In the genomic region with DNA sequence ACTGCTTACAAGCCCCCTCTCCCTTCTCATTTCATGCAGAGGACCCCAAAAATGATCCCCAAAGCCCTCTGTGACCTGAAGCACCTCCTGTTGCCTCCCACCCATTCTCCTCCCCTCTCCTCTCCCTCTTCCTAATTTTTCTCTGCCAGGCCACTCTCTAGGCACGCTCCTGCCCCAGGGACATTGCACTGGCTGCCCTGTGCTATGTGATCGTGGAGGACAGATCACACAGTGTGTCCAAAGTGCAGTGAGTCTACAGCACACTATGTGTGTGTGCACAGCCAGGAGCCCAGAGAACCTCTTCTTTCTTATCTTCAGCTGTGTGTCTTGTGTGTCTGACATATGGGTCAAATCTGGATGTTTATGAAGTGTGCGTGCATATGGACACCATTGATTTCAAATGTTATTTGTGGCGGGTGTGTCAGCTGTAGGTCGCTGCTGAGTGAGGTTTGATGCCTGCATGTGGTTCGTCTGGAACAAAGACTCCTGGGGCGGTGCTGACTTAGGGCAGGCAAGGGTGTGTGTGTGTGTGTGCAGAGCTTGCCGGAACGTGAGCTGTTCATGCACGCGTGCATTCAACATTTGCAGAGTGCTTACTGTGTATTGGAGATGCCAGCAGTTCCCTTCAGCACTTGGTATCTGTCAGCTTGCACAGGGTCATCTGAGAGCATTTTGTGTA, we compare ENCODE assay signal across 16 cellular contexts. TPM values are rescaled to one million over a fixed set of nuclear protein-coding genes. Genes with fewer than 3 reads are reported as not detected.
A peak's percentile ranks its signal among the peaks of the same experiment; 100 is the strongest.
DNase-seq lines count a peak whose midpoint lies in the region; ATAC-seq, FAIRE-seq and TF ChIP-seq lines count a peak whose summit lies in the region.
"Had no signal": no experiment of that assay in that cellular context is flagged by ENCODE, and none has a peak within 500 bp of the region (broad histone marks: within the 10 kb centered on the region; RNA-seq: fewer than 3 reads in every experiment).

No MANE protein-coding gene starts in this region.

- peak overlapping the region in 1 of 3 experiments; percentile 29; a peak in 1 of 6 replicates for H3K4me3 ChIP-seq in HepG2 (replicated peaks in 1 of 3; ENCODE audit: insufficient read depth in 1 of 3, low read depth in 2 of 3, low read length in 3 of 3)
- H3K4me3 ChIP-seq in right lobe of liver = no peak overlapping the region
- no peak overlapping the region for H3K4me3 ChIP-seq in astrocyte (ENCODE audit: insufficient read depth, low read depth, low read length)
- H3K4me3 ChIP-seq in MG63 = no peak overlapping the region
- H3K4me3 ChIP-seq: gastrocnemius medialis, smooth muscle cell had no signal

- H3K9me3 ChIP-seq in HepG2 (ENCODE audit: low read length) (no peaks in the 10 kb centered on the region), right lobe of liver (no peaks in the 10 kb centered on the region), astrocyte (ENCODE audit: insufficient read depth, low read depth, low read length) (no peaks in the 10 kb centered on the region), MG63 (no peaks in the 10 kb centered on the region; the same call in 1 of the 2 replicates)
- H3K9me3 ChIP-seq: gastrocnemius medialis had no signal

- ATAC-seq in HepG2 (no peak; the same call in 2 of the 3 replicates), right lobe of liver (no peak), sciatic nerve (no peak), HG03354 (IDR thresholded peaks at IDR 0.05; ENCODE audit: poor library complexity, severe bottlenecking, unreplicated experiment) (no peak), GM18867 (IDR thresholded peaks at IDR 0.05; ENCODE audit: unreplicated experiment) (no peak)
- ATAC-seq: gastrocnemius medialis; stimulated activated naive CD8-positive, alpha-beta T cell treated with anti-CD3 and anti-CD28 coated beads, Interleukin-15, Interleukin-2, amounts not matched to agents 100 U/mL and 50 U/mL, for 24 hours had no signal

- intact Hi-C loops in HepG2 (cut with micrococcal nuclease; ENCODE audit: unreplicated experiment) (no loop called here), right lobe of liver (cut with DNase I) (no loop called here), sciatic nerve (cut with DNase I) (loop anchor here (10.0 kb wide), 1 partner anchor 300 kb away; no protein-coding TSS in a partner anchor)

- POLR2A ChIA-PET in HepG2 (lab: Yijun Ruan, JAX) = no interaction called here

- H2AFZ ChIP-seq in HepG2 (ENCODE audit: low read length) = no peak overlapping the region
- no peak overlapping the region for H2AFZ ChIP-seq in astrocyte (ENCODE audit: low read depth, low read length)

- WGBS in HepG2 (ENCODE audit: low lambda C conversion rate) = under 1% methylated on average over 6 of the region's 11 CpGs
- 75% methylated on average over 5 of the region's 11 CpGs for WGBS in right lobe of liver (ENCODE audit: insufficient coverage, low coverage, low lambda C conversion rate, missing lambda C conversion rate)

- CTCF ChIA-PET in HepG2 (lab: Yijun Ruan, JAX; ENCODE audit: low intra/inter-chr PET ratio, low total read pairs) = no interaction called here

- H3K36me3 ChIP-seq in HepG2 (replicated peaks in 1 of 2; ENCODE audit: control insufficient read depth in 1 of 2, insufficient read depth in 2 of 2, low read length in 2 of 2) (no peaks in the 10 kb centered on the region), right lobe of liver (no peaks in the 10 kb centered on the region), astrocyte (ENCODE audit: insufficient read depth, low read length) (no peaks in the 10 kb centered on the region), MG63 (no peaks in the 10 kb centered on the region)
- H3K36me3 ChIP-seq: gastrocnemius medialis had no signal

- H3K4me2 ChIP-seq in HepG2 (ENCODE audit: low read depth, low read length) = peak overlapping the region; percentile 53
- H3K4me2 ChIP-seq in astrocyte (ENCODE audit: low read length) = no peak overlapping the region
- H3K4me2 ChIP-seq: smooth muscle cell had no signal

- H3K9ac ChIP-seq in HepG2 (ENCODE audit: insufficient read depth, low read depth, low read length) = no peak overlapping the region
- H3K9ac ChIP-seq in astrocyte (ENCODE audit: low read length) = no peak overlapping the region

- no TSS peak for BruUV-seq in HepG2 (replicated peaks; lab: Mats Ljungman, UMichigan)

- H3K4me1 ChIP-seq in HepG2 (ENCODE audit: insufficient read depth, low read length) (peaks cover 40% of the 10 kb centered on the region), right lobe of liver (peaks cover 0 to 10% (median 0%) of the 10 kb centered on the region in 4 donors), astrocyte (ENCODE audit: insufficient read depth, low read length) (no peaks in the 10 kb centered on the region)

- no peaks in the 10 kb centered on the region for H3K4me1 Mint-ChIP-seq in astrocyte (ENCODE audit: low read depth, unreplicated experiment)

- in situ Hi-C loops in HepG2 (cut with HindIII; ENCODE audit: extremely low pct_ligation_motif_present, low pct_unique_long_range_greater_than_20kb) = no loop called here

- FAIRE-seq in HepG2 (lab: Jason Lieb, UNC) (peak; percentile 26), astrocyte (lab: Jason Lieb, UNC) (no peak)

- peaks cover 24% of the 10 kb centered on the region for H3K27me3 Mint-ChIP-seq in astrocyte (ENCODE audit: low read depth, unreplicated experiment)

- H3K27me3 ChIP-seq in HepG2 (ENCODE audit: control insufficient read depth in 1 of 2, insufficient read depth in 2 of 2, low read length in 2 of 2) (peaks cover 0 to 11% of the 10 kb centered on the region in 2 experiments; a peak in 2 of 5 replicates), right lobe of liver (no peaks in the 10 kb centered on the region), astrocyte (ENCODE audit: insufficient read depth, low read length) (peaks cover 7% of the 10 kb centered on the region), MG63 (no peaks in the 10 kb centered on the region)
- H3K27me3 ChIP-seq: gastrocnemius medialis had no signal

- H3K27ac Mint-ChIP-seq in astrocyte (ENCODE audit: unreplicated experiment) = no peak overlapping the region

- peaks cover 5% of the 10 kb centered on the region for H3K79me2 ChIP-seq in HepG2 (ENCODE audit: insufficient read depth, low read length)
- no peaks in the 10 kb centered on the region for H3K79me2 ChIP-seq in astrocyte (ENCODE audit: insufficient read depth, low read length)

- no peak overlapping the region for H3K27ac ChIP-seq in HepG2 (ENCODE audit: extremely low read length, insufficient read depth, low read length)
- no peak overlapping the region for H3K27ac ChIP-seq in right lobe of liver
- H3K27ac ChIP-seq in astrocyte (ENCODE audit: low read depth, low read length) = no peak overlapping the region

- TF ChIP-seq RAD21 in HepG2 (CRISPR knock-in tag; IDR thresholded peaks at IDR 0.05) = no peak

- no peak for TF ChIP-seq POLR2A in HepG2 (IDR thresholded peaks at IDR 0.05; ENCODE audit: insufficient read depth in 1 of 2, low read depth in 2 of 2, low read length in 2 of 2)
- TF ChIP-seq POLR2A in right lobe of liver (IDR thresholded peaks at IDR 0.05) = no peak

- H3K36me3 Mint-ChIP-seq in astrocyte (ENCODE audit: low read depth, unreplicated experiment) = peaks cover 2% of the 10 kb centered on the region

- H3K9me3 Mint-ChIP-seq in astrocyte (ENCODE audit: unreplicated experiment) = peaks cover 5% of the 10 kb centered on the region

- H4K20me1 ChIP-seq in HepG2 (ENCODE audit: insufficient read depth, low read length) (no peaks in the 10 kb centered on the region), astrocyte (ENCODE audit: insufficient read depth, low read length) (peaks cover 5% of the 10 kb centered on the region)

- peak overlapping the region; percentile 50 for H3K4me3 Mint-ChIP-seq in astrocyte (ENCODE audit: unreplicated experiment)

- TF ChIP-seq EP300 in HepG2 (IDR thresholded peaks at IDR 0.05; ENCODE audit: low read depth in 2 of 2, low read length in 2 of 2) = no peak
- no peak for TF ChIP-seq EP300 in HepG2 (CRISPR knock-in tag; IDR thresholded peaks at IDR 0.05; ENCODE audit: borderline replicate concordance)

- DNase-seq in HepG2 (ENCODE audit: low spot score) = peak; percentile 45
- no peak for DNase-seq in right lobe of liver
- no peak for DNase-seq in astrocyte (ENCODE audit: low read depth)
- peak; percentile 25 for DNase-seq in left kidney (ENCODE audit: low read depth, low spot score)
- no peak for DNase-seq in sciatic nerve (ENCODE audit: low spot score)
- DNase-seq in MG63 = no peak
- DNase-seq: activated gamma-delta T cell; DND-41; gastrocnemius medialis; HCEC 1CT; NCI-H1930; stimulated activated naive CD8-positive, alpha-beta T cell treated with anti-CD3 and anti-CD28 coated beads, Interleukin-15, Interleukin-2, amounts not matched to agents 100 U/mL and 50 U/mL, for 24 hours had no signal

- no peak for TF ChIP-seq CTCF in HepG2 (CRISPR knock-in tag; IDR thresholded peaks at IDR 0.05)
- no peak for TF ChIP-seq CTCF in right lobe of liver (IDR thresholded peaks at IDR 0.05)
- no peak for TF ChIP-seq CTCF in astrocyte (IDR thresholded peaks at IDR 0.05; ENCODE audit: insufficient read depth, low read depth, low read length)

RNA-seq across cellular contexts. Expression of a gene that starts 2.1 kb away (rescaled TPM):
- total RNA-seq in HepG2 (2016; rRNA removed; fragmentation: Illumina TruSeq; extraction: Trizol) (1.7 and 3.4 TPM in 2 replicates), right lobe of liver (1 to 10 TPM; 3.8 to 5.0 (median 4.7) TPM), astrocyte (4.4 and 6.0 TPM in 2 replicates), sciatic nerve (26.1 TPM)
- 0.30 and 0.35 TPM in 2 replicates for total RNA-seq in HepG2 (2016; cell fraction: cytosol; rRNA removed; fragmentation: Illumina TruSeq; extraction: Trizol; ENCODE audit: low read depth)
- total RNA-seq in HepG2 (2016; cell fraction: insoluble cytoplasmic fraction; rRNA removed; fragmentation: Illumina TruSeq; extraction: Trizol) = 2.3 and 3.2 TPM in 2 replicates
- total RNA-seq in HepG2 (2016; cell fraction: membrane; rRNA removed; fragmentation: Illumina TruSeq; extraction: Trizol) = 1.5 TPM in 2 replicates
- total RNA-seq in HepG2 (2016; cell fraction: nucleus; rRNA removed; fragmentation: Illumina TruSeq; extraction: Trizol) = 2.7 and 3.4 TPM in 2 replicates
- polyA plus RNA-seq in HepG2 (2011; rRNA removed) = 1.2 and 1.5 TPM in 2 replicates
- 0.91 and 1.1 TPM in 2 replicates for polyA plus RNA-seq in HepG2 (2011; cell fraction: cytosol; rRNA removed)
- polyA plus RNA-seq in HepG2 (2011; cell fraction: nucleus; rRNA removed) = 3.2 and 6.3 TPM in 2 replicates
- polyA plus RNA-seq in HepG2 (2012) = 1.5 and 1.8 TPM in 2 replicates
- 0.21 and 0.23 TPM in 2 replicates for polyA plus RNA-seq in HepG2 (2016; cell fraction: cytosol; fragmentation: Illumina TruSeq; extraction: Trizol; ENCODE audit: low read depth)
- polyA plus RNA-seq in HepG2 (2016; cell fraction: insoluble cytoplasmic fraction; fragmentation: Illumina TruSeq; extraction: Trizol; ENCODE audit: low read depth) = 2.2 and 3.4 TPM in 2 replicates
- 0.58 and 0.76 TPM in 2 replicates for polyA plus RNA-seq in HepG2 (2016; cell fraction: membrane; fragmentation: Illumina TruSeq; extraction: Trizol; ENCODE audit: low read depth)
- 5.0 and 5.4 TPM in 2 replicates for polyA plus RNA-seq in HepG2 (2016; cell fraction: nucleus; fragmentation: Illumina TruSeq; extraction: Trizol; ENCODE audit: insufficient read depth, low read depth)
- polyA minus RNA-seq in HepG2 (2011; rRNA and poly(A)+ RNA removed; ENCODE audit: low replicate concordance) = 3.3 and 11.9 TPM in 2 replicates
- 5.0 and 6.3 TPM in 2 replicates for polyA minus RNA-seq in HepG2 (2011; cell fraction: cytosol; rRNA and poly(A)+ RNA removed)
- polyA minus RNA-seq in HepG2 (2011; cell fraction: nucleus; rRNA and poly(A)+ RNA removed) = 0.99 and 1.3 TPM in 2 replicates
- 1.9 and 8.6 TPM in 2 replicates for total RNA-seq in MG63 (2014; rRNA removed; shearing (Covaris generic); ENCODE audit: low replicate concordance)

RNA-seq across cellular contexts. Expression of a gene that starts 22.1 kb away (rescaled TPM):
- total RNA-seq in HepG2 (2016; rRNA removed; fragmentation: Illumina TruSeq; extraction: Trizol) (0.69 and 0.97 TPM in 2 replicates), right lobe of liver (under 1 TPM in 2 of 6 experiments, not detected in 4; 0.31 to 0.43 TPM), astrocyte (5.6 and 8.8 TPM in 2 replicates), sciatic nerve (1.2 TPM)
- 0.61 and 0.88 TPM in 2 replicates for total RNA-seq in HepG2 (2016; cell fraction: cytosol; rRNA removed; fragmentation: Illumina TruSeq; extraction: Trizol; ENCODE audit: low read depth)
- total RNA-seq in HepG2 (2016; cell fraction: insoluble cytoplasmic fraction; rRNA removed; fragmentation: Illumina TruSeq; extraction: Trizol) = 0.77 and 1.4 TPM in 2 replicates
- total RNA-seq in HepG2 (2016; cell fraction: membrane; rRNA removed; fragmentation: Illumina TruSeq; extraction: Trizol) = 0.49 and 0.65 TPM in 2 replicates
- 2.3 and 2.7 TPM in 2 replicates for total RNA-seq in HepG2 (2016; cell fraction: nucleus; rRNA removed; fragmentation: Illumina TruSeq; extraction: Trizol)
- polyA plus RNA-seq in HepG2 (2011; rRNA removed) = 5.5 and 7.2 TPM in 2 replicates
- polyA plus RNA-seq in HepG2 (2011; cell fraction: cytosol; rRNA removed) = 4.1 and 4.6 TPM in 2 replicates
- 71.3 and 86.8 TPM in 2 replicates for polyA plus RNA-seq in HepG2 (2011; cell fraction: nucleus; rRNA removed)
- 8.3 and 22.3 TPM in 2 replicates for polyA plus RNA-seq in HepG2 (2012)
- 1.0 and 2.0 TPM in 2 replicates for polyA plus RNA-seq in HepG2 (2016; cell fraction: cytosol; fragmentation: Illumina TruSeq; extraction: Trizol; ENCODE audit: low read depth)
- polyA plus RNA-seq in HepG2 (2016; cell fraction: insoluble cytoplasmic fraction; fragmentation: Illumina TruSeq; extraction: Trizol; ENCODE audit: low read depth) = 1.7 and 1.9 TPM in 2 replicates
- 1.6 TPM in 2 replicates for polyA plus RNA-seq in HepG2 (2016; cell fraction: membrane; fragmentation: Illumina TruSeq; extraction: Trizol; ENCODE audit: low read depth)
- polyA plus RNA-seq in HepG2 (2016; cell fraction: nucleus; fragmentation: Illumina TruSeq; extraction: Trizol; ENCODE audit: insufficient read depth, low read depth) = 12.3 and 16.0 TPM in 2 replicates
- 0.35 and 3.9 TPM in 2 replicates for polyA minus RNA-seq in HepG2 (2011; rRNA and poly(A)+ RNA removed; ENCODE audit: low replicate concordance)
- polyA minus RNA-seq in HepG2 (2011; cell fraction: cytosol; rRNA and poly(A)+ RNA removed) = 1.4 and 4.3 TPM in 2 replicates
- polyA minus RNA-seq in HepG2 (2011; cell fraction: nucleus; rRNA and poly(A)+ RNA removed) = 5.0 and 5.5 TPM in 2 replicates
- 0.36 TPM in 1 of 2 replicates, not detected in the other for total RNA-seq in MG63 (2014; rRNA removed; shearing (Covaris generic); ENCODE audit: low replicate concordance)
- total RNA-seq: activated CD8-positive, alpha-beta memory T cell treated with anti-CD3 and anti-CD28 coated beads for 36 hours had no signal

RNA-seq across cellular contexts. Expression of a gene that starts 28.2 kb away (rescaled TPM):
- 105 and 217 TPM in 2 replicates for total RNA-seq in HepG2 (2016; rRNA removed; fragmentation: Illumina TruSeq; extraction: Trizol)
- total RNA-seq in HepG2 (2016; cell fraction: cytosol; rRNA removed; fragmentation: Illumina TruSeq; extraction: Trizol; ENCODE audit: low read depth) = 96.8 and 118 TPM in 2 replicates
- total RNA-seq in HepG2 (2016; cell fraction: insoluble cytoplasmic fraction; rRNA removed; fragmentation: Illumina TruSeq; extraction: Trizol) = 97.5 and 221 TPM in 2 replicates
- total RNA-seq in HepG2 (2016; cell fraction: membrane; rRNA removed; fragmentation: Illumina TruSeq; extraction: Trizol) = 191 and 193 TPM in 2 replicates
- total RNA-seq in HepG2 (2016; cell fraction: nucleus; rRNA removed; fragmentation: Illumina TruSeq; extraction: Trizol) = 219 and 265 TPM in 2 replicates
- polyA plus RNA-seq in HepG2 (2011; rRNA removed) = 296 and 337 TPM in 2 replicates
- polyA plus RNA-seq in HepG2 (2011; cell fraction: cytosol; rRNA removed) = 347 and 628 TPM in 2 replicates
- polyA plus RNA-seq in HepG2 (2011; cell fraction: nucleus; rRNA removed) = 244 and 327 TPM in 2 replicates
- polyA plus RNA-seq in HepG2 (2012) = 231 and 373 TPM in 2 replicates
- polyA plus RNA-seq in HepG2 (2016; cell fraction: cytosol; fragmentation: Illumina TruSeq; extraction: Trizol; ENCODE audit: low read depth) = 150 and 176 TPM in 2 replicates
- polyA plus RNA-seq in HepG2 (2016; cell fraction: insoluble cytoplasmic fraction; fragmentation: Illumina TruSeq; extraction: Trizol; ENCODE audit: low read depth) = 122 and 154 TPM in 2 replicates
- 207 and 208 TPM in 2 replicates for polyA plus RNA-seq in HepG2 (2016; cell fraction: membrane; fragmentation: Illumina TruSeq; extraction: Trizol; ENCODE audit: low read depth)
- 462 and 526 TPM in 2 replicates for polyA plus RNA-seq in HepG2 (2016; cell fraction: nucleus; fragmentation: Illumina TruSeq; extraction: Trizol; ENCODE audit: insufficient read depth, low read depth)
- polyA minus RNA-seq in HepG2 (2011; rRNA and poly(A)+ RNA removed; ENCODE audit: low replicate concordance) = 0.47 and 301 TPM in 2 replicates
- 303 and 346 TPM in 2 replicates for polyA minus RNA-seq in HepG2 (2011; cell fraction: cytosol; rRNA and poly(A)+ RNA removed)
- polyA minus RNA-seq in HepG2 (2011; cell fraction: nucleus; rRNA and poly(A)+ RNA removed) = 45.4 and 52.2 TPM in 2 replicates
- 1 to 10 TPM in 2 of 6 experiments, under 1 TPM in 1, not detected in 3; 0.27 to 2.9 (median 1.2) TPM for total RNA-seq in right lobe of liver
- 18.5 and 53.1 TPM in 2 replicates for total RNA-seq in astrocyte
- 4.5 TPM for total RNA-seq in sciatic nerve
- total RNA-seq in MG63 (2014; rRNA removed; shearing (Covaris generic); ENCODE audit: low replicate concordance) = 6.6 and 16.9 TPM in 2 replicates

RNA-seq across cellular contexts. Expression of a gene that starts 46.2 kb away (rescaled TPM):
- total RNA-seq in HepG2 (2016; rRNA removed; fragmentation: Illumina TruSeq; extraction: Trizol) (20.7 and 25.4 TPM in 2 replicates), right lobe of liver (10 to 100 TPM; 30.4 to 71.7 (median 45.6) TPM), astrocyte (47.4 and 54.6 TPM in 2 replicates), sciatic nerve (58.1 TPM)
- total RNA-seq in HepG2 (2016; cell fraction: cytosol; rRNA removed; fragmentation: Illumina TruSeq; extraction: Trizol; ENCODE audit: low read depth) = 16.9 and 18.9 TPM in 2 replicates
- total RNA-seq in HepG2 (2016; cell fraction: insoluble cytoplasmic fraction; rRNA removed; fragmentation: Illumina TruSeq; extraction: Trizol) = 21.8 and 27.1 TPM in 2 replicates
- total RNA-seq in HepG2 (2016; cell fraction: membrane; rRNA removed; fragmentation: Illumina TruSeq; extraction: Trizol) = 14.9 and 19.7 TPM in 2 replicates
- total RNA-seq in HepG2 (2016; cell fraction: nucleus; rRNA removed; fragmentation: Illumina TruSeq; extraction: Trizol) = 11.7 and 15.7 TPM in 2 replicates
- polyA plus RNA-seq in HepG2 (2011; rRNA removed) = 7.5 and 7.6 TPM in 2 replicates
- polyA plus RNA-seq in HepG2 (2011; cell fraction: cytosol; rRNA removed) = 10.8 and 16.3 TPM in 2 replicates
- 39.3 and 40.2 TPM in 2 replicates for polyA plus RNA-seq in HepG2 (2011; cell fraction: nucleus; rRNA removed)
- 8.3 and 10.1 TPM in 2 replicates for polyA plus RNA-seq in HepG2 (2012)
- 9.6 and 12.0 TPM in 2 replicates for polyA plus RNA-seq in HepG2 (2016; cell fraction: cytosol; fragmentation: Illumina TruSeq; extraction: Trizol; ENCODE audit: low read depth)
- polyA plus RNA-seq in HepG2 (2016; cell fraction: insoluble cytoplasmic fraction; fragmentation: Illumina TruSeq; extraction: Trizol; ENCODE audit: low read depth) = 11.7 and 12.2 TPM in 2 replicates
- polyA plus RNA-seq in HepG2 (2016; cell fraction: membrane; fragmentation: Illumina TruSeq; extraction: Trizol; ENCODE audit: low read depth) = 8.0 and 10.3 TPM in 2 replicates
- 19.7 and 20.4 TPM in 2 replicates for polyA plus RNA-seq in HepG2 (2016; cell fraction: nucleus; fragmentation: Illumina TruSeq; extraction: Trizol; ENCODE audit: insufficient read depth, low read depth)
- polyA minus RNA-seq in HepG2 (2011; rRNA and poly(A)+ RNA removed; ENCODE audit: low replicate concordance) = 2.0 and 4.9 TPM in 2 replicates
- polyA minus RNA-seq in HepG2 (2011; cell fraction: cytosol; rRNA and poly(A)+ RNA removed) = 2.6 and 2.7 TPM in 2 replicates
- 2.4 and 2.6 TPM in 2 replicates for polyA minus RNA-seq in HepG2 (2011; cell fraction: nucleus; rRNA and poly(A)+ RNA removed)
- 127 and 179 TPM in 2 replicates for total RNA-seq in MG63 (2014; rRNA removed; shearing (Covaris generic); ENCODE audit: low replicate concordance)

RNA-seq across cellular contexts. Expression of a gene that starts 48.7 kb away (rescaled TPM):
- 1.3 and 2.0 TPM in 2 replicates for total RNA-seq in HepG2 (2016; rRNA removed; fragmentation: Illumina TruSeq; extraction: Trizol)
- total RNA-seq in HepG2 (2016; cell fraction: cytosol; rRNA removed; fragmentation: Illumina TruSeq; extraction: Trizol; ENCODE audit: low read depth) = 1.1 and 1.4 TPM in 2 replicates
- total RNA-seq in HepG2 (2016; cell fraction: insoluble cytoplasmic fraction; rRNA removed; fragmentation: Illumina TruSeq; extraction: Trizol) = 1.7 and 2.3 TPM in 2 replicates
- 2.2 TPM in 2 replicates for total RNA-seq in HepG2 (2016; cell fraction: membrane; rRNA removed; fragmentation: Illumina TruSeq; extraction: Trizol)
- total RNA-seq in HepG2 (2016; cell fraction: nucleus; rRNA removed; fragmentation: Illumina TruSeq; extraction: Trizol) = 3.1 and 3.5 TPM in 2 replicates
- 2.7 and 3.2 TPM in 2 replicates for polyA plus RNA-seq in HepG2 (2011; rRNA removed)
- polyA plus RNA-seq in HepG2 (2011; cell fraction: cytosol; rRNA removed) = 0.50 and 0.95 TPM in 2 replicates
- 31.6 and 41.4 TPM in 2 replicates for polyA plus RNA-seq in HepG2 (2011; cell fraction: nucleus; rRNA removed)
- polyA plus RNA-seq in HepG2 (2012) = 6.5 and 6.6 TPM in 2 replicates
- polyA plus RNA-seq in HepG2 (2016; cell fraction: cytosol; fragmentation: Illumina TruSeq; extraction: Trizol; ENCODE audit: low read depth) = 2.6 and 2.8 TPM in 2 replicates
- 5.0 and 6.1 TPM in 2 replicates for polyA plus RNA-seq in HepG2 (2016; cell fraction: insoluble cytoplasmic fraction; fragmentation: Illumina TruSeq; extraction: Trizol; ENCODE audit: low read depth)
- 4.2 TPM in 2 replicates for polyA plus RNA-seq in HepG2 (2016; cell fraction: membrane; fragmentation: Illumina TruSeq; extraction: Trizol; ENCODE audit: low read depth)
- polyA plus RNA-seq in HepG2 (2016; cell fraction: nucleus; fragmentation: Illumina TruSeq; extraction: Trizol; ENCODE audit: insufficient read depth, low read depth) = 17.9 and 20.5 TPM in 2 replicates
- polyA minus RNA-seq in HepG2 (2011; rRNA and poly(A)+ RNA removed; ENCODE audit: low replicate concordance) = 1.4 and 2.3 TPM in 2 replicates
- 2.1 and 2.7 TPM in 2 replicates for polyA minus RNA-seq in HepG2 (2011; cell fraction: cytosol; rRNA and poly(A)+ RNA removed)
- polyA minus RNA-seq in HepG2 (2011; cell fraction: nucleus; rRNA and poly(A)+ RNA removed) = 5.2 and 5.5 TPM in 2 replicates
- total RNA-seq in right lobe of liver = 1 to 10 TPM; 1.7 to 7.2 (median 4.9) TPM
- total RNA-seq in astrocyte = 8.4 and 8.8 TPM in 2 replicates
- total RNA-seq in sciatic nerve = 17.5 TPM
- 2.4 and 3.6 TPM in 2 replicates for total RNA-seq in MG63 (2014; rRNA removed; shearing (Covaris generic); ENCODE audit: low replicate concordance)

Comparison
In these comparisons a context has a peak if more than half of its experiments do, and no peak if none do; other contexts are left out.
1. DNase-seq: peak in HepG2 (single experiment) and left kidney (single experiment); none in right lobe of liver (0 of 3), astrocyte (single experiment), sciatic nerve (single experiment) and MG63 (single experiment).